ENCODE assay signal across 1 cellular context in genomic region chr7:99210265-99210970, GRCh38.
TF ChIP-seq lines count a peak whose summit lies in the region.

No MANE protein-coding gene starts in this region.

TF ChIP-seq in IMR-90, 13 proteins besides CTCF, POLR2A, EP300 and RAD21 (continued from another document):
- TF ChIP-seq USF2 (IDR thresholded peaks at IDR 0.05; ENCODE audit: low read depth, low read length) (no peak), MAFK (IDR thresholded peaks at IDR 0.05; ENCODE audit: low read depth, low read length) (no peak), MXI1 (IDR thresholded peaks at IDR 0.05; ENCODE audit: borderline replicate concordance, low read depth, low read length) (no peak), FOS (IDR thresholded peaks at IDR 0.05; ENCODE audit: low read depth, low read length) (no peak), RFX5 (IDR thresholded peaks at IDR 0.05; ENCODE audit: low read depth, low read length) (no peak), CEBPB (IDR thresholded peaks at IDR 0.05; ENCODE audit: low read depth, low read length) (no peak)
TF ChIP-seq in IMR-90: peak in this region for 0.
